Comparison of ENCODE assay signal across 23 cellular contexts in genomic region chr10:22673785-22674184, GRCh38. TPM values are rescaled to one million over a fixed set of nuclear protein-coding genes. Genes with fewer than 3 reads are reported as not detected.
DNase-seq lines count a peak whose midpoint lies in the region; ATAC-seq lines count a peak whose summit lies in the region.
"Had no signal": no experiment of that assay in that cellular context is flagged by ENCODE, and none has a peak within 500 bp of the region (broad histone marks: within the 10 kb centered on the region; RNA-seq: fewer than 3 reads in every experiment).

No MANE protein-coding gene starts in this region.

- intact Hi-C loops in activated T-helper 1 cell treated with anti-CD3 and anti-CD28 coated beads, Interleukin-12 subunit alpha, Interleukin-12 subunit beta, Interleukin-2, Interleukin-4 antibody, amounts not matched to agents 30 ng/mL and 10 ng/mL and 1 ng/mL, durations not matched to agents 14 hours and 24 hours and 36 hours (cut with micrococcal nuclease) = no loop called here

- H3K4me1 ChIP-seq in CD4-positive, CD25-positive, alpha-beta regulatory T cell (ENCODE audit: control insufficient read depth, insufficient read depth, low read length, poor library complexity, severe bottlenecking) = peaks cover 86% of the 10 kb centered on the region
- H3K4me1 ChIP-seq in GM23248 (ENCODE audit: insufficient read depth) = peaks cover 23% of the 10 kb centered on the region
- H3K4me1 ChIP-seq: Caco-2, psoas muscle had no signal

- H3K36me3 ChIP-seq in CD4-positive, CD25-positive, alpha-beta regulatory T cell (ENCODE audit: control insufficient read depth, insufficient read depth, low read length) = peaks cover 5% of the 10 kb centered on the region
- H3K36me3 ChIP-seq in GM23248 (ENCODE audit: low read depth) = no peaks in the 10 kb centered on the region
- H3K36me3 ChIP-seq: cardiac muscle cell, WERI-Rb-1 had no signal

- peaks cover 17% of the 10 kb centered on the region for H3F3A ChIP-seq in GM23248 (ENCODE audit: insufficient read depth)

- H3K79me2 ChIP-seq in GM23248 (ENCODE audit: insufficient read depth) = peaks cover 100% of the 10 kb centered on the region

- H3K27me3 Mint-ChIP-seq in CD4-positive, CD25-positive, alpha-beta regulatory T cell = no peaks in the 10 kb centered on the region
- no peaks in the 10 kb centered on the region for H3K27me3 Mint-ChIP-seq in activated naive CD8-positive, alpha-beta T cell treated with anti-CD3 and anti-CD28 coated beads, Interleukin-2, amount 50 U/mL, for 24 hours
- H3K27me3 Mint-ChIP-seq in naive thymus-derived CD8-positive, alpha-beta T cell = no peaks in the 10 kb centered on the region
- H3K27me3 Mint-ChIP-seq in activated T-helper 1 cell treated with anti-CD3 and anti-CD28 coated beads, Interleukin-12 subunit alpha, Interleukin-12 subunit beta, Interleukin-2, Interleukin-4 antibody, amounts not matched to agents 30 ng/mL and 10 ng/mL and 1 ng/mL, durations not matched to agents 14 hours and 24 hours and 36 hours (ENCODE audit: insufficient read depth) = no peaks in the 10 kb centered on the region
- H3K27me3 Mint-ChIP-seq: type B pancreatic cell had no signal

- peak overlapping the region in 2 of 4 donors; percentile 27 to 64 for H3K4me3 Mint-ChIP-seq in CD4-positive, CD25-positive, alpha-beta regulatory T cell
- H3K4me3 Mint-ChIP-seq in activated naive CD8-positive, alpha-beta T cell treated with anti-CD3 and anti-CD28 coated beads, Interleukin-2, amount 50 U/mL, for 24 hours = no peak overlapping the region
- H3K4me3 Mint-ChIP-seq in naive thymus-derived CD8-positive, alpha-beta T cell = peak overlapping the region in 6 of 10 donors; percentile 18 to 74 (median 38)
- H3K4me3 Mint-ChIP-seq in activated T-helper 1 cell treated with anti-CD3 and anti-CD28 coated beads, Interleukin-12 subunit alpha, Interleukin-12 subunit beta, Interleukin-2, Interleukin-4 antibody, amounts not matched to agents 30 ng/mL and 10 ng/mL and 1 ng/mL, durations not matched to agents 14 hours and 24 hours and 36 hours = no peak overlapping the region
- H3K4me3 Mint-ChIP-seq: type B pancreatic cell had no signal

- H3K9me3 ChIP-seq in CD4-positive, CD25-positive, alpha-beta regulatory T cell (ENCODE audit: control insufficient read depth in 2 of 2, low read length in 2 of 2) = no peaks in the 10 kb centered on the region
- no peaks in the 10 kb centered on the region for H3K9me3 ChIP-seq in GM23248 (ENCODE audit: low read depth)
- H3K9me3 ChIP-seq: Caco-2, psoas muscle had no signal

- POLR2A ChIA-PET in naive thymus-derived CD8-positive, alpha-beta T cell (lab: Charles Lee) = interaction anchor here (1.0 to 10.5 kb wide), 3 partner anchors 9 to 57 kb away, joined by 4 to 71 read pairs (median 5); no protein-coding TSS in a partner anchor

- H3K27me3 ChIP-seq in CD4-positive, CD25-positive, alpha-beta regulatory T cell (ENCODE audit: control insufficient read depth, insufficient read depth, low read length) = no peaks in the 10 kb centered on the region
- no peaks in the 10 kb centered on the region for H3K27me3 ChIP-seq in GM23248 (replicated peaks; ENCODE audit: insufficient read depth)
- H3K27me3 ChIP-seq: cardiac muscle cell had no signal

- peaks cover 15% of the 10 kb centered on the region for H3K36me3 Mint-ChIP-seq in CD4-positive, CD25-positive, alpha-beta regulatory T cell
- peaks cover 8% of the 10 kb centered on the region for H3K36me3 Mint-ChIP-seq in activated naive CD8-positive, alpha-beta T cell treated with anti-CD3 and anti-CD28 coated beads, Interleukin-2, amount 50 U/mL, for 24 hours (ENCODE audit: low read depth)
- peaks cover 0 to 3% (median 3%) of the 10 kb centered on the region in 3 donors for H3K36me3 Mint-ChIP-seq in naive thymus-derived CD8-positive, alpha-beta T cell
- H3K36me3 Mint-ChIP-seq in activated T-helper 1 cell treated with anti-CD3 and anti-CD28 coated beads, Interleukin-12 subunit alpha, Interleukin-12 subunit beta, Interleukin-2, Interleukin-4 antibody, amounts not matched to agents 30 ng/mL and 10 ng/mL and 1 ng/mL, durations not matched to agents 14 hours and 24 hours and 36 hours (ENCODE audit: low read depth) = peaks cover 12% of the 10 kb centered on the region
- H3K36me3 Mint-ChIP-seq: type B pancreatic cell had no signal

- H3K27ac ChIP-seq in CD4-positive, CD25-positive, alpha-beta regulatory T cell (ENCODE audit: insufficient read depth, low read length, poor library complexity, severe bottlenecking) = no peak overlapping the region
- peak overlapping the region; percentile 28 for H3K27ac ChIP-seq in GM23248
- H3K27ac ChIP-seq: cardiac muscle cell, psoas muscle, WERI-Rb-1 had no signal

- H3K4me1 Mint-ChIP-seq in CD4-positive, CD25-positive, alpha-beta regulatory T cell = peaks cover 51 to 96% (median 80%) of the 10 kb centered on the region in 4 donors
- peaks cover 94% of the 10 kb centered on the region for H3K4me1 Mint-ChIP-seq in activated naive CD8-positive, alpha-beta T cell treated with anti-CD3 and anti-CD28 coated beads, Interleukin-2, amount 50 U/mL, for 24 hours
- peaks cover 46 to 99% (median 92%) of the 10 kb centered on the region in 4 donors for H3K4me1 Mint-ChIP-seq in naive thymus-derived CD8-positive, alpha-beta T cell
- H3K4me1 Mint-ChIP-seq in activated T-helper 1 cell treated with anti-CD3 and anti-CD28 coated beads, Interleukin-12 subunit alpha, Interleukin-12 subunit beta, Interleukin-2, Interleukin-4 antibody, amounts not matched to agents 30 ng/mL and 10 ng/mL and 1 ng/mL, durations not matched to agents 14 hours and 24 hours and 36 hours (ENCODE audit: low read depth) = peaks cover 77% of the 10 kb centered on the region

- peak overlapping the region; percentile 8 for H3K4me3 ChIP-seq in CD4-positive, CD25-positive, alpha-beta regulatory T cell (ENCODE audit: low read depth, low read length)
- H3K4me3 ChIP-seq in GM23248 = no peak overlapping the region
- H3K4me3 ChIP-seq: cardiac muscle cell, lung, psoas muscle, skin epidermis had no signal

- H2AFZ ChIP-seq in GM23248 = no peak overlapping the region

- no peaks in the 10 kb centered on the region; the same call in 1 of the 2 replicates for H4K20me1 ChIP-seq in GM23248 (ENCODE audit: insufficient read depth)

- WGBS in GM23248 (ENCODE audit: low coverage in 1 of 2, low lambda C conversion rate in 2 of 2, missing lambda C conversion rate in 2 of 2), 2 experiments = 80 to 83% methylated on average over 1 of the region's 1 CpG

- no peak for ATAC-seq in CD4-positive, CD25-positive, alpha-beta regulatory T cell (ENCODE audit: low read depth in 2 of 2)
- ATAC-seq in activated naive CD8-positive, alpha-beta T cell treated with anti-CD3 and anti-CD28 coated beads, Interleukin-2, amount 50 U/mL, for 24 hours = no peak
- ATAC-seq in naive thymus-derived CD8-positive, alpha-beta T cell = no peak
- ATAC-seq in GM21367 (IDR thresholded peaks at IDR 0.05; ENCODE audit: unreplicated experiment) = no peak
- ATAC-seq: HepG2, psoas muscle had no signal

- H3K9me2 ChIP-seq in GM23248 (ENCODE audit: insufficient read depth) = no peaks in the 10 kb centered on the region

- in situ Hi-C loops in GM23248 (cut with MboI) = no loop called here

- H3K4me2 ChIP-seq in GM23248 (ENCODE audit: unreplicated experiment) = peak overlapping the region; percentile 27

- H3K9ac ChIP-seq in GM23248 = peak overlapping the region; percentile 10; the same call in 1 of the 2 replicates

- no peaks in the 10 kb centered on the region for H3K9me3 Mint-ChIP-seq in CD4-positive, CD25-positive, alpha-beta regulatory T cell
- no peaks in the 10 kb centered on the region for H3K9me3 Mint-ChIP-seq in activated naive CD8-positive, alpha-beta T cell treated with anti-CD3 and anti-CD28 coated beads, Interleukin-2, amount 50 U/mL, for 24 hours
- H3K9me3 Mint-ChIP-seq in naive thymus-derived CD8-positive, alpha-beta T cell = no peaks in the 10 kb centered on the region
- no peaks in the 10 kb centered on the region for H3K9me3 Mint-ChIP-seq in activated T-helper 1 cell treated with anti-CD3 and anti-CD28 coated beads, Interleukin-12 subunit alpha, Interleukin-12 subunit beta, Interleukin-2, Interleukin-4 antibody, amounts not matched to agents 30 ng/mL and 10 ng/mL and 1 ng/mL, durations not matched to agents 14 hours and 24 hours and 36 hours
- H3K9me3 Mint-ChIP-seq: activated T-helper 2 cell treated with anti-CD3 and anti-CD28 coated beads, Interferon-gamma antibody, Interleukin-2, Interleukin-4, amounts not matched to agents 10 μg/mL and 5 μg/mL and 100 μg/mL, durations not matched to agents 14 hours and 24 hours and 36 hours; type B pancreatic cell had no signal

- peak overlapping the region; percentile 88 to 96 (median 93) for H3K27ac Mint-ChIP-seq in CD4-positive, CD25-positive, alpha-beta regulatory T cell
- peak overlapping the region; percentile 12 for H3K27ac Mint-ChIP-seq in activated naive CD8-positive, alpha-beta T cell treated with anti-CD3 and anti-CD28 coated beads, Interleukin-2, amount 50 U/mL, for 24 hours
- peak overlapping the region in 9 of 10 donors; percentile 45 to 93 (median 85) for H3K27ac Mint-ChIP-seq in naive thymus-derived CD8-positive, alpha-beta T cell
- no peak overlapping the region for H3K27ac Mint-ChIP-seq in activated T-helper 1 cell treated with anti-CD3 and anti-CD28 coated beads, Interleukin-12 subunit alpha, Interleukin-12 subunit beta, Interleukin-2, Interleukin-4 antibody, amounts not matched to agents 30 ng/mL and 10 ng/mL and 1 ng/mL, durations not matched to agents 14 hours and 24 hours and 36 hours
- H3K27ac Mint-ChIP-seq: activated T-helper 2 cell treated with anti-CD3 and anti-CD28 coated beads, Interferon-gamma antibody, Interleukin-2, Interleukin-4, amounts not matched to agents 10 μg/mL and 5 μg/mL and 100 μg/mL, durations not matched to agents 14 hours and 24 hours and 36 hours; type B pancreatic cell had no signal

- DNase-seq in CD4-positive, CD25-positive, alpha-beta regulatory T cell = no peak
- DNase-seq in GM23248 = no peak
- no peak for DNase-seq in activated naive CD8-positive, alpha-beta T cell treated with anti-CD3 and anti-CD28 coated beads, Interleukin-2, amount 50 U/mL, for 24 hours
- DNase-seq in naive thymus-derived CD8-positive, alpha-beta T cell = no peak
- DNase-seq in activated T-helper 1 cell treated with anti-CD3 and anti-CD28 coated beads, Interleukin-12 subunit alpha, Interleukin-12 subunit beta, Interleukin-2, Interleukin-4 antibody, amounts not matched to agents 30 ng/mL and 10 ng/mL and 1 ng/mL, durations not matched to agents 14 hours and 24 hours and 36 hours (ENCODE audit: low spot score) = no peak
- no peak for DNase-seq in occipital lobe (lab: John Stamatoyannopoulos, UW)
- DNase-seq in AML-193 (lab: John Stamatoyannopoulos, UW) = no peak
- DNase-seq: amniotic stem cell, Caco-2, dermis blood vessel endothelial cell, foreskin melanocyte, NCI-H1105, NCI-H2029 treated with DMSO at 0.1 percent for 48 hours, NCI-H510A, psoas muscle, WERI-Rb-1 had no signal

RNA-seq across cellular contexts. Expression of gene PIP4K2A, which starts 40.6 kb away (rescaled TPM):
- total RNA-seq in CD4-positive, CD25-positive, alpha-beta regulatory T cell = 156 TPM
- 10 to 100 TPM; 41.3 to 68.8 (median 49.1) TPM for polyA plus RNA-seq in CD4-positive, CD25-positive, alpha-beta regulatory T cell
- 19.8 and 134 TPM in 2 replicates for total RNA-seq in GM23248 (2014; rRNA removed; shearing (Covaris generic))
- polyA plus RNA-seq in GM23248 (2016; fragmentation: Nextera tagmentation; extraction: Ambion mirVana) = 26.9 and 27.7 TPM in 2 replicates
- total RNA-seq in naive thymus-derived CD8-positive, alpha-beta T cell = 100 to 1,000 TPM; 152 to 169 TPM
- 10 to 100 TPM; 54.3 to 77.5 (median 59.9) TPM for polyA plus RNA-seq in naive thymus-derived CD8-positive, alpha-beta T cell
- 92.7 and 104 TPM in 2 replicates for total RNA-seq in activated T-helper 1 cell treated with anti-CD3 and anti-CD28 coated beads, Interleukin-12 subunit alpha, Interleukin-12 subunit beta, Interleukin-2, Interleukin-4 antibody, amounts not matched to agents 30 ng/mL and 10 ng/mL and 1 ng/mL, durations not matched to agents 14 hours and 24 hours and 36 hours
- 41.0 TPM for total RNA-seq in occipital lobe

Comparison
In these comparisons a context has a peak if more than half of its experiments do, and no peak if none do; other contexts are left out.
1. H3K4me3 Mint-ChIP-seq: peak in naive thymus-derived CD8-positive, alpha-beta T cell (6 of 10); none in activated naive CD8-positive, alpha-beta T cell treated with anti-CD3 and anti-CD28 coated beads, Interleukin-2, amount 50 U/mL, for 24 hours (single experiment) and activated T-helper 1 cell treated with anti-CD3 and anti-CD28 coated beads, Interleukin-12 subunit alpha, Interleukin-12 subunit beta, Interleukin-2, Interleukin-4 antibody, amounts not matched to agents 30 ng/mL and 10 ng/mL and 1 ng/mL, durations not matched to agents 14 hours and 24 hours and 36 hours (single experiment).